1 cellular context compared by ENCODE assay signal in genomic region chr15:74610302-74610951, GRCh38.
TF ChIP-seq lines count a peak whose summit lies in the region.

No MANE protein-coding gene starts in this region.

TF ChIP-seq in K562, 482 proteins besides CTCF, POLR2A, EP300 and RAD21 (continued from another document and continues in another):
- TF ChIP-seq, protein P1, sequence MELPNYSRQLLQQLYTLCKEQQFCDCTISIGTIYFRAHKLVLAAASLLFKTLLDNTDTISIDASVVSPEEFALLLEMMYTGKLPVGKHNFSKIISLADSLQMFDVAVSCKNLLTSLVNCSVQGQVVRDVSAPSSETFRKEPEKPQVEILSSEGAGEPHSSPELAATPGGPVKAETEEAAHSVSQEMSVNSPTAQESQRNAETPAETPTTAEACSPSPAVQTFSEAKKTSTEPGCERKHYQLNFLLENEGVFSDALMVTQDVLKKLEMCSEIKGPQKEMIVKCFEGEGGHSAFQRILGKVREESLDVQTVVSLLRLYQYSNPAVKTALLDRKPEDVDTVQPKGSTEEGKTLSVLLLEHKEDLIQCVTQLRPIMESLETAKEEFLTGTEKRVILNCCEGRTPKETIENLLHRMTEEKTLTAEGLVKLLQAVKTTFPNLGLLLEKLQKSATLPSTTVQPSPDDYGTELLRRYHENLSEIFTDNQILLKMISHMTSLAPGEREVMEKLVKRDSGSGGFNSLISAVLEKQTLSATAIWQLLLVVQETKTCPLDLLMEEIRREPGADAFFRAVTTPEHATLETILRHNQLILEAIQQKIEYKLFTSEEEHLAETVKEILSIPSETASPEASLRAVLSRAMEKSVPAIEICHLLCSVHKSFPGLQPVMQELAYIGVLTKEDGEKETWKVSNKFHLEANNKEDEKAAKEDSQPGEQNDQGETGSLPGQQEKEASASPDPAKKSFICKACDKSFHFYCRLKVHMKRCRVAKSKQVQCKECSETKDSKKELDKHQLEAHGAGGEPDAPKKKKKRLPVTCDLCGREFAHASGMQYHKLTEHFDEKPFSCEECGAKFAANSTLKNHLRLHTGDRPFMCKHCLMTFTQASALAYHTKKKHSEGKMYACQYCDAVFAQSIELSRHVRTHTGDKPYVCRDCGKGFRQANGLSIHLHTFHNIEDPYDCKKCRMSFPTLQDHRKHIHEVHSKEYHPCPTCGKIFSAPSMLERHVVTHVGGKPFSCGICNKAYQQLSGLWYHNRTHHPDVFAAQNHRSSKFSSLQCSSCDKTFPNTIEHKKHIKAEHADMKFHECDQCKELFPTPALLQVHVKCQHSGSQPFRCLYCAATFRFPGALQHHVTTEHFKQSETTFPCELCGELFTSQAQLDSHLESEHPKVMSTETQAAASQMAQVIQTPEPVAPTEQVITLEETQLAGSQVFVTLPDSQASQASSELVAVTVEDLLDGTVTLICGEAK (IDR thresholded peaks at IDR 0.05) = no peak
- TF ChIP-seq, protein P1 (CRISPR knock-in tag; IDR thresholded peaks at IDR 0.05) = no peak
- TF ChIP-seq CREB3 (tag; conservative IDR thresholded peaks at IDR 0.05; ENCODE audit: low read depth) (peak; percentile 88), MYBL2 (IDR thresholded peaks at IDR 0.05; ENCODE audit: low read depth) (peak; percentile 35; the same call in 1 of the 2 replicates), MYBL2 (CRISPR knock-in tag; IDR thresholded peaks at IDR 0.05; ENCODE audit: borderline replicate concordance) (no peak), MTA2 (IDR thresholded peaks at IDR 0.05; ENCODE audit: low read depth) (peak; percentile 96), NONO (IDR thresholded peaks at IDR 0.05; ENCODE audit: low read depth in 2 of 2, low read length in 1 of 2) (peak in 1 of 2 experiments; percentile 90; a peak in 2 of 4 replicates), RERE (CRISPR knock-in tag; IDR thresholded peaks at IDR 0.05; ENCODE audit: borderline replicate concordance) (0 out of 2 replicates have a peak, but pooled peaks have one; percentile 62), NFIC (IDR thresholded peaks at IDR 0.05) (peak; percentile 97), HOMEZ (CRISPR knock-in tag; IDR thresholded peaks at IDR 0.05) (no peak), ETV5 (CRISPR knock-in tag; IDR thresholded peaks at IDR 0.05; ENCODE audit: low read depth) (peak; percentile 35; the same call in 1 of the 2 replicates), MITF (IDR thresholded peaks at IDR 0.05) (no peak), ZNF24 (IDR thresholded peaks at IDR 0.05) (peak; percentile 66; the same call in 1 of the 2 replicates), ZNF561 (CRISPR knock-in tag; conservative IDR thresholded peaks at IDR 0.05) (0 out of 2 replicates have a peak, but pooled peaks have one; percentile 17), HMGN3 (IDR thresholded peaks at IDR 0.05; ENCODE audit: borderline replicate concordance, extremely low read depth, insufficient read length, low read depth, low read length) (peak; percentile 88), PHF8 (IDR thresholded peaks at IDR 0.05; ENCODE audit: borderline replicate concordance, low read length) (no peak), HLTF (IDR thresholded peaks at IDR 0.05) (peak; percentile 88; the same call in 1 of the 2 replicates), FOXJ3 (CRISPR knock-in tag; IDR thresholded peaks at IDR 0.05) (no peak), ZBED1 (IDR thresholded peaks at IDR 0.05) (peak; percentile 85; the same call in 1 of the 2 replicates), DMBX1 (CRISPR knock-in tag; IDR thresholded peaks at IDR 0.05; ENCODE audit: borderline replicate concordance) (peak; percentile 95), FOXJ2 (tag; IDR thresholded peaks at IDR 0.05) (no peak), NCOA1 (IDR thresholded peaks at IDR 0.05; ENCODE audit: low read depth) (peak; percentile 68; the same call in 1 of the 2 replicates)
- TF ChIP-seq, protein P2, sequence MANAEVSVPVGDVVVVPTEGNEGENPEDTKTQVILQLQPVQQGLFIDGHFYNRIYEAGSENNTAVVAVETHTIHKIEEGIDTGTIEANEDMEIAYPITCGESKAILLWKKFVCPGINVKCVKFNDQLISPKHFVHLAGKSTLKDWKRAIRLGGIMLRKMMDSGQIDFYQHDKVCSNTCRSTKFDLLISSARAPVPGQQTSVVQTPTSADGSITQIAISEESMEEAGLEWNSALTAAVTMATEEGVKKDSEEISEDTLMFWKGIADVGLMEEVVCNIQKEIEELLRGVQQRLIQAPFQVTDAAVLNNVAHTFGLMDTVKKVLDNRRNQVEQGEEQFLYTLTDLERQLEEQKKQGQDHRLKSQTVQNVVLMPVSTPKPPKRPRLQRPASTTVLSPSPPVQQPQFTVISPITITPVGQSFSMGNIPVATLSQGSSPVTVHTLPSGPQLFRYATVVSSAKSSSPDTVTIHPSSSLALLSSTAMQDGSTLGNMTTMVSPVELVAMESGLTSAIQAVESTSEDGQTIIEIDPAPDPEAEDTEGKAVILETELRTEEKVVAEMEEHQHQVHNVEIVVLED (CRISPR knock-in tag; IDR thresholded peaks at IDR 0.05) = no peak
- TF ChIP-seq, protein P3, sequence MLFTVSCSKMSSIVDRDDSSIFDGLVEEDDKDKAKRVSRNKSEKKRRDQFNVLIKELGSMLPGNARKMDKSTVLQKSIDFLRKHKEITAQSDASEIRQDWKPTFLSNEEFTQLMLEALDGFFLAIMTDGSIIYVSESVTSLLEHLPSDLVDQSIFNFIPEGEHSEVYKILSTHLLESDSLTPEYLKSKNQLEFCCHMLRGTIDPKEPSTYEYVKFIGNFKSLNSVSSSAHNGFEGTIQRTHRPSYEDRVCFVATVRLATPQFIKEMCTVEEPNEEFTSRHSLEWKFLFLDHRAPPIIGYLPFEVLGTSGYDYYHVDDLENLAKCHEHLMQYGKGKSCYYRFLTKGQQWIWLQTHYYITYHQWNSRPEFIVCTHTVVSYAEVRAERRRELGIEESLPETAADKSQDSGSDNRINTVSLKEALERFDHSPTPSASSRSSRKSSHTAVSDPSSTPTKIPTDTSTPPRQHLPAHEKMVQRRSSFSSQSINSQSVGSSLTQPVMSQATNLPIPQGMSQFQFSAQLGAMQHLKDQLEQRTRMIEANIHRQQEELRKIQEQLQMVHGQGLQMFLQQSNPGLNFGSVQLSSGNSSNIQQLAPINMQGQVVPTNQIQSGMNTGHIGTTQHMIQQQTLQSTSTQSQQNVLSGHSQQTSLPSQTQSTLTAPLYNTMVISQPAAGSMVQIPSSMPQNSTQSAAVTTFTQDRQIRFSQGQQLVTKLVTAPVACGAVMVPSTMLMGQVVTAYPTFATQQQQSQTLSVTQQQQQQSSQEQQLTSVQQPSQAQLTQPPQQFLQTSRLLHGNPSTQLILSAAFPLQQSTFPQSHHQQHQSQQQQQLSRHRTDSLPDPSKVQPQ (CRISPR knock-in tag; IDR thresholded peaks at IDR 0.05; ENCODE audit: borderline replicate concordance) = peak; percentile 67; the same call in 1 of the 2 replicates
- TF ChIP-seq, protein P4, sequence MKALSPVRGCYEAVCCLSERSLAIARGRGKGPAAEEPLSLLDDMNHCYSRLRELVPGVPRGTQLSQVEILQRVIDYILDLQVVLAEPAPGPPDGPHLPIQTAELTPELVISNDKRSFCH (CRISPR knock-in tag; IDR thresholded peaks at IDR 0.05) = no peak; the same call in 1 of the 2 replicates
- TF ChIP-seq, protein P4 (tag; IDR thresholded peaks at IDR 0.05) = peak; percentile 95
